In the genomic region with DNA sequence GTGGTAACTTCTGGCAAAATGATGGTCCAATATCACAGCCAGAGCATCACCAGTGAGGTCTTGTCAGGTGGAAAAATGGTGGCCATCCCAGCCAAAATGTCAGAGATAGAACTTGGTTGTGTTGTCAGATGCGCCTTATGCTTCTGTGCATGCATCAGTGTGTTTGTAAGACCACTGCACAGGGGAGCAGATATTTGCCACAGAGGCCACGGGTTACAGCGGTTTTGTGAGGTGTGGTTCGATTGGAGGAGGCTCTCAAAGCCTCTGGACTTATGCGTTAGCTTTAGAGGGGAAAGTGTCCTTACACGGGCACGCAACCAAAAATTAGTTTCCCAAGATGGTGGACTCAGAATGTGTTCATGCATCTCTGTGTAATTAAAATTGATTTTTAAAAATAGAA, we compare ENCODE assay signal across 27 cellular contexts.
"Had no signal": no experiment of that assay in that cellular context is flagged by ENCODE, and none has a peak within 500 bp of the region (broad histone marks: within the 10 kb centered on the region; RNA-seq: fewer than 3 reads in every experiment).

No MANE protein-coding gene starts in this region.

- H3K27ac Mint-ChIP-seq: activated CD4-positive, alpha-beta memory T cell treated with anti-CD3 and anti-CD28 coated beads, Interleukin-2, amount 10 ng/mL, durations not matched to agents 7 days and 5 days; activated naive CD4-positive, alpha-beta T cell treated with anti-CD3 and anti-CD28 coated beads for 36 hours; activated naive CD4-positive, alpha-beta T cell treated with anti-CD3 and anti-CD28 coated beads, Interleukin-2, amount 50 U/mL, for 24 hours; activated naive CD8-positive, alpha-beta T cell treated with anti-CD3 and anti-CD28 coated beads for 36 hours; activated naive CD8-positive, alpha-beta T cell treated with anti-CD3 and anti-CD28 coated beads, Interleukin-2, amount 50 U/mL, for 24 hours; activated T-cell treated with anti-CD3 and anti-CD28 coated beads, Interleukin-2, amount 50 U/mL, for 72 hours; dendritic cell treated with granulocyte-macrophage colony-stimulating factor and Interleukin-4, amounts not matched to agents 40 ng/mL and 50 ng/mL, for 4 days; endodermal cell; WTC11 had no signal

- H3K9me3 Mint-ChIP-seq: activated CD4-positive, alpha-beta memory T cell treated with anti-CD3 and anti-CD28 coated beads, Interleukin-2, amount 10 ng/mL, durations not matched to agents 7 days and 5 days; activated naive CD4-positive, alpha-beta T cell treated with anti-CD3 and anti-CD28 coated beads for 36 hours; activated naive CD4-positive, alpha-beta T cell treated with anti-CD3 and anti-CD28 coated beads, Interleukin-2, amount 50 U/mL, for 24 hours; activated naive CD8-positive, alpha-beta T cell treated with anti-CD3 and anti-CD28 coated beads for 36 hours; activated naive CD8-positive, alpha-beta T cell treated with anti-CD3 and anti-CD28 coated beads, Interleukin-2, amount 50 U/mL, for 24 hours; activated T-cell treated with anti-CD3 and anti-CD28 coated beads, Interleukin-2, amount 50 U/mL, for 72 hours; dendritic cell treated with granulocyte-macrophage colony-stimulating factor and Interleukin-4, amounts not matched to agents 40 ng/mL and 50 ng/mL, for 4 days had no signal

- H3K27me3 ChIP-seq: adrenal gland, body of pancreas, foreskin keratinocyte, hepatocyte had no signal

- H3K36me3 ChIP-seq: adrenal gland, gastrocnemius medialis, heart right ventricle had no signal

- H3K27ac ChIP-seq: adrenal gland, body of pancreas, dorsolateral prefrontal cortex, foreskin keratinocyte, gastrocnemius medialis, heart right ventricle, hepatocyte, VCaP had no signal

- ATAC-seq: activated naive CD8-positive, alpha-beta T cell treated with anti-CD3 and anti-CD28 coated beads, Interleukin-2, amount 50 U/mL, for 24 hours; activated T-cell treated with anti-CD3 and anti-CD28 coated beads, Interleukin-2, amount 50 U/mL, for 72 hours; body of pancreas; esophagus mucosa; foreskin keratinocyte; gastrocnemius medialis; heart right ventricle; WTC11 had no signal

- H3K4me3 Mint-ChIP-seq: activated CD4-positive, alpha-beta memory T cell treated with anti-CD3 and anti-CD28 coated beads, Interleukin-2, amount 10 ng/mL, durations not matched to agents 7 days and 5 days; activated naive CD4-positive, alpha-beta T cell treated with anti-CD3 and anti-CD28 coated beads for 36 hours; activated naive CD4-positive, alpha-beta T cell treated with anti-CD3 and anti-CD28 coated beads, Interleukin-2, amount 50 U/mL, for 24 hours; activated naive CD8-positive, alpha-beta T cell treated with anti-CD3 and anti-CD28 coated beads for 36 hours; activated naive CD8-positive, alpha-beta T cell treated with anti-CD3 and anti-CD28 coated beads, Interleukin-2, amount 50 U/mL, for 24 hours; activated T-cell treated with anti-CD3 and anti-CD28 coated beads, Interleukin-2, amount 50 U/mL, for 72 hours; dendritic cell treated with granulocyte-macrophage colony-stimulating factor and Interleukin-4, amounts not matched to agents 40 ng/mL and 50 ng/mL, for 4 days; endodermal cell; WTC11 had no signal

- H3K4me3 ChIP-seq: adrenal gland, body of pancreas, dorsolateral prefrontal cortex, gastrocnemius medialis, heart right ventricle, hepatocyte had no signal

- H3K4me1 ChIP-seq: adrenal gland, body of pancreas, foreskin keratinocyte, gastrocnemius medialis, heart right ventricle had no signal

- H3K27me3 Mint-ChIP-seq: activated CD4-positive, alpha-beta memory T cell treated with anti-CD3 and anti-CD28 coated beads, Interleukin-2, amount 10 ng/mL, durations not matched to agents 7 days and 5 days; activated naive CD4-positive, alpha-beta T cell treated with anti-CD3 and anti-CD28 coated beads, Interleukin-2, amount 50 U/mL, for 24 hours had no signal

- H3K36me3 Mint-ChIP-seq: activated naive CD4-positive, alpha-beta T cell treated with anti-CD3 and anti-CD28 coated beads, Interleukin-2, amount 50 U/mL, for 24 hours; activated naive CD8-positive, alpha-beta T cell treated with anti-CD3 and anti-CD28 coated beads for 36 hours had no signal

- DNase-seq: activated CD4-positive, alpha-beta memory T cell treated with anti-CD3 and anti-CD28 coated beads, Interleukin-2, amount 10 ng/mL, durations not matched to agents 7 days and 5 days; activated CD4-positive, alpha-beta T cell treated with anti-CD3 and anti-CD28 coated beads for 1 hour; activated CD4-positive, alpha-beta T cell treated with anti-CD3 and anti-CD28 coated beads for 48 hours; activated naive CD4-positive, alpha-beta T cell treated with anti-CD3 and anti-CD28 coated beads for 36 hours; activated naive CD8-positive, alpha-beta T cell treated with anti-CD3 and anti-CD28 coated beads for 36 hours; activated naive CD8-positive, alpha-beta T cell treated with anti-CD3 and anti-CD28 coated beads, Interleukin-2, amount 50 U/mL, for 24 hours; activated T-cell treated with anti-CD3 and anti-CD28 coated beads, Interleukin-2, amount 50 U/mL, for 1 hour; activated T-cell treated with anti-CD3 and anti-CD28 coated beads, Interleukin-2, amount 50 U/mL, for 72 hours; amygdala; aorta; body of pancreas; caudate nucleus; dorsolateral prefrontal cortex; effector memory CD4-positive, alpha-beta T cell; endodermal cell; foreskin keratinocyte; gastrocnemius medialis; glutamatergic neuron; heart right ventricle; T-helper 2 cell had no signal

- H3K9me3 ChIP-seq: adrenal gland, body of pancreas, gastrocnemius medialis had no signal

- H3K4me1 Mint-ChIP-seq: activated CD4-positive, alpha-beta memory T cell treated with anti-CD3 and anti-CD28 coated beads, Interleukin-2, amount 10 ng/mL, durations not matched to agents 7 days and 5 days; activated naive CD4-positive, alpha-beta T cell treated with anti-CD3 and anti-CD28 coated beads, Interleukin-2, amount 50 U/mL, for 24 hours; activated naive CD8-positive, alpha-beta T cell treated with anti-CD3 and anti-CD28 coated beads for 36 hours; activated naive CD8-positive, alpha-beta T cell treated with anti-CD3 and anti-CD28 coated beads, Interleukin-2, amount 50 U/mL, for 24 hours; endodermal cell; WTC11 had no signal
